In the genomic region with DNA sequence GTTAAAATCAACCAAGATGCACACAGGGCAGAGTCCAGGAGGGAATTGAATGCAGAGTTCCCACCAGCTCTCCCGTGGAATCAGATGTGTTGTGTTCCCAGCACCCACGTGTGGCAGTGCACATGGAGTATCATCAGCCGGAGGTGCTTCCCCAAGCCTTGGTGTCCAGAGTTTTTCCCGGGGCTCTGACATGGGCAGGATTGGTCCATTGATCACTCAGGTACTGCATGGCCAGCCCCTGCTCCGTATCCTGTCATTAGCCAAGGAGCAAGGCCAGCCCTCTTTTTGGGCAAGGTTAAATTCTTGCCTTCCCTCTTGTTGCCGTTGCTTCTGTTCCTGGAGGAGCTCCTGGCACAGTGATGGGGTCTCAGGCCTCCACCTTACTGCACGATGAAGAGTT, we compare ENCODE assay signal across 29 cellular contexts.
"Had no signal": no experiment of that assay in that cellular context is flagged by ENCODE, and none has a peak within 500 bp of the region (broad histone marks: within the 10 kb centered on the region; RNA-seq: fewer than 3 reads in every experiment).

No MANE protein-coding gene starts in this region.

- H3K36me3 ChIP-seq: neural progenitor cell, ovary had no signal

- ATAC-seq: left cardiac atrium; left lung; natural killer cell; right cardiac atrium; stimulated activated naive B cell treated with anti-CD40 and anti-IgM and Interleukin-4, amounts not matched to agents 10 μg/mL and 1 μg/mL and 100 μg/mL, for 72 hours; stimulated activated naive CD8-positive, alpha-beta T cell treated with anti-CD3 and anti-CD28 coated beads, Interleukin-15, Interleukin-2, amounts not matched to agents 100 U/mL and 50 U/mL, for 24 hours had no signal

- FAIRE-seq: keratinocyte, small intestine had no signal

- H3K4me1 ChIP-seq: left lung, neural progenitor cell, prostate gland, testis, upper lobe of left lung had no signal

- H3K9me3 ChIP-seq: left lung, ovary, prostate gland, sigmoid colon, stomach, testis, thyroid gland, transverse colon, upper lobe of left lung, vagina had no signal

- H2AFZ ChIP-seq: neural progenitor cell had no signal

- H3K4me3 ChIP-seq: left lung, lung, neural progenitor cell, ovary, prostate gland, sigmoid colon, stomach, testis, thyroid gland, transverse colon, upper lobe of left lung, vagina had no signal

- H3K27me3 ChIP-seq: left lung, neural progenitor cell, ovary, sigmoid colon, stomach, testis, thyroid gland, transverse colon, upper lobe of left lung, vagina had no signal

- DNase-seq: hippocampal formation; kidney glomerular epithelial cell; left cardiac atrium; left lung; mesendoderm; naive B cell; natural killer cell; nephron progenitor cell; ovary; retina; right cardiac atrium; sigmoid colon; small intestine; stimulated activated CD4-positive, alpha-beta T cell treated with anti-CD3 and anti-CD28 coated beads, Interleukin-1b, Interleukin-23, amount 100 ng/mL, for 48 hours; stimulated activated CD4-positive, alpha-beta T cell treated with anti-CD3 and anti-CD28 coated beads, Interleukin-2, amount 100 ng/mL, for 48 hours; stimulated activated CD4-positive, alpha-beta T cell treated with anti-CD3 and anti-CD28 coated beads, Interleukin-4, amount 100 ng/mL, for 4 hours; stimulated activated CD8-positive, alpha-beta memory T cell treated with anti-CD3 and anti-CD28 coated beads, Interleukin-4, amount 100 ng/mL, for 48 hours; stimulated activated naive B cell treated with anti-CD40 and anti-IgM and Interleukin-4, amounts not matched to agents 10 μg/mL and 1 μg/mL and 100 μg/mL, for 72 hours; stimulated activated naive CD8-positive, alpha-beta T cell treated with anti-CD3 and anti-CD28 coated beads, Interleukin-15, Interleukin-2, amounts not matched to agents 100 U/mL and 50 U/mL, for 24 hours; stomach; testis; transverse colon had no signal

- H3K4me2 ChIP-seq: neural progenitor cell had no signal

- H3K27ac ChIP-seq: left lung, neural progenitor cell, ovary, sigmoid colon, stomach, testis, transverse colon, upper lobe of left lung, vagina had no signal

- H3K9ac ChIP-seq: neural progenitor cell had no signal
